11 cellular contexts compared by ENCODE assay signal in genomic region chrX:142688256-142688655, GRCh38.
"Had no signal": no experiment of that assay in that cellular context is flagged by ENCODE, and none has a peak within 500 bp of the region (broad histone marks: within the 10 kb centered on the region; RNA-seq: fewer than 3 reads in every experiment).

No MANE protein-coding gene starts in this region.

- H3K9ac ChIP-seq: GM23248 had no signal

- ATAC-seq: GM23338, HCT116 had no signal

- H2AFZ ChIP-seq: GM23248, GM23338 had no signal

- H3K36me3 ChIP-seq: HAP-1 had no signal

- H3K27ac ChIP-seq: GM23248 had no signal

- H3K4me2 ChIP-seq: GM23338 had no signal

- FAIRE-seq: H1, H54 had no signal

- H3K9me3 ChIP-seq: HAP-1 had no signal

- DNase-seq: GM23248, GOT3, H7, H9, HCEC 1CT, HFFc6 had no signal

- H3K4me1 ChIP-seq: HAP-1 had no signal

- H3K4me3 ChIP-seq: GM23248, GM23338, HAP-1 had no signal
